8 cellular contexts compared by ENCODE assay signal in genomic region chr11:9765320-9766101, GRCh38.
DNase-seq lines count a peak whose midpoint lies in the region; ATAC-seq, FAIRE-seq and TF ChIP-seq lines count a peak whose summit lies in the region.

No MANE protein-coding gene starts in this region.

- peak overlapping the region in 3 of 4 donors; percentile 57 to 77 (median 65) for H3K27ac ChIP-seq in esophagus squamous epithelium
- peak overlapping the region; percentile 71 for H3K27ac ChIP-seq in psoas muscle

- intact Hi-C loops in esophagus squamous epithelium (cut with DNase I) (no loop called here), psoas muscle (cut with DNase I) (no loop called here)

- H3K4me1 ChIP-seq in esophagus squamous epithelium = peaks cover 5 to 38% (median 19%) of the 10 kb centered on the region in 3 donors
- peaks cover 19% of the 10 kb centered on the region for H3K4me1 ChIP-seq in psoas muscle

- DNase-seq in ELR (ENCODE audit: low read depth) (peak; percentile 43), NCI-H1092 (lab: John Stamatoyannopoulos, UW) (peak; percentile 42), esophagus squamous epithelium (lab: John Stamatoyannopoulos, UW) (no peak), psoas muscle (peak; percentile 80 to 89), KBM-7 (no peak), D721Med (ENCODE audit: insufficient read length, low spot score) (no peak), NCI-H128 (lab: John Stamatoyannopoulos, UW; ENCODE audit: unreplicated experiment) (no peak)

- in situ Hi-C loops in KBM-7 (cut with MboI; ENCODE audit: low pct_unique_long_range_greater_than_20kb, low sequenced_read_pairs) = loop anchor here (25.0 kb wide), 2 partner anchors 197 to 547 kb away; partner anchors contain the start of gene ADM

- no peaks in the 10 kb centered on the region for H3K36me3 ChIP-seq in esophagus squamous epithelium
- H3K36me3 ChIP-seq in psoas muscle (ENCODE audit: insufficient read depth in 1 of 2, low read depth in 1 of 2) = no peaks in the 10 kb centered on the region

- no peaks in the 10 kb centered on the region for H3K27me3 ChIP-seq in esophagus squamous epithelium
- H3K27me3 ChIP-seq in psoas muscle (ENCODE audit: insufficient read depth in 3 of 3, low read length in 2 of 3) = no peaks in the 10 kb centered on the region

- TF ChIP-seq POLR2A in esophagus squamous epithelium (IDR thresholded peaks at IDR 0.05) = no peak

- no peak overlapping the region for H3K4me3 ChIP-seq in esophagus squamous epithelium
- H3K4me3 ChIP-seq in psoas muscle = no peak overlapping the region

- WGBS in esophagus squamous epithelium, 2 donors = 69 to 74% methylated on average over 2 to 3 of the region's 5 CpGs
- WGBS in psoas muscle, 3 donors = 29 to 45% (median 32%) methylated on average over 5 of the region's 5 CpGs

- TF ChIP-seq CTCF in esophagus squamous epithelium (IDR thresholded peaks at IDR 0.05) (no peak), psoas muscle (IDR thresholded peaks at IDR 0.05) (no peak), D721Med (IDR thresholded peaks at IDR 0.05; ENCODE audit: insufficient read depth, missing control alignments) (no peak)

- H3K9me3 ChIP-seq in esophagus squamous epithelium (no peaks in the 10 kb centered on the region), psoas muscle (no peaks in the 10 kb centered on the region)

- FAIRE-seq in D721Med (lab: Jason Lieb, UNC) = no peak

- ATAC-seq in psoas muscle (peak; percentile 74 to 83 (median 78)), GM18520 (IDR thresholded peaks at IDR 0.05; ENCODE audit: unreplicated experiment) (no peak)

Comparison
In these comparisons a context has a peak if more than half of its experiments do, and no peak if none do; other contexts are left out.
1. DNase-seq: peak in ELR (single experiment), NCI-H1092 (single experiment) and psoas muscle (2 of 2); none in esophagus squamous epithelium (single experiment), KBM-7 (single experiment), D721Med (single experiment) and NCI-H128 (single experiment).